ENCODE assay signal across 7 cellular contexts in genomic region chr17:2398188-2398587, GRCh38. TPM values are rescaled to one million over a fixed set of nuclear protein-coding genes. Genes with fewer than 3 reads are reported as not detected.
DNase-seq lines count a peak whose midpoint lies in the region; ATAC-seq lines count a peak whose summit lies in the region.

No MANE protein-coding gene starts in this region.

- no peaks in the 10 kb centered on the region for H3K9me3 Mint-ChIP-seq in stimulated activated naive B cell treated with anti-CD40 and anti-IgM and Interleukin-4, amounts not matched to agents 10 μg/mL and 1 μg/mL and 100 μg/mL, for 72 hours

- DNase-seq in islet precursor cell (peak; percentile 65), SW480 (ENCODE audit: low spot score) (no peak), NCI-H146 (lab: John Stamatoyannopoulos, UW) (no peak)
- DNase-seq in stimulated activated naive B cell treated with anti-CD40 and anti-IgM and Interleukin-4, amounts not matched to agents 10 μg/mL and 1 μg/mL and 100 μg/mL, for 72 hours = no peak

- H3K4me1 Mint-ChIP-seq in stimulated activated naive B cell treated with anti-CD40 and anti-IgM and Interleukin-4, amounts not matched to agents 10 μg/mL and 1 μg/mL and 100 μg/mL, for 72 hours = peaks cover 54 to 66% of the 10 kb centered on the region in 2 donors

- WGBS in adipose tissue, 3 donors = 77 to 82% (median 79%) methylated on average over 10 of the region's 10 CpGs

- ATAC-seq in stimulated activated naive B cell treated with anti-CD40 and anti-IgM and Interleukin-4, amounts not matched to agents 10 μg/mL and 1 μg/mL and 100 μg/mL, for 72 hours (replicated peaks) = no peak
- ATAC-seq in GM21576 (IDR thresholded peaks at IDR 0.05; ENCODE audit: unreplicated experiment) = no peak

- H3K4me3 Mint-ChIP-seq in stimulated activated naive B cell treated with anti-CD40 and anti-IgM and Interleukin-4, amounts not matched to agents 10 μg/mL and 1 μg/mL and 100 μg/mL, for 72 hours = peak overlapping the region; percentile 83 to 85

- no peaks in the 10 kb centered on the region for H3K27me3 ChIP-seq in HUES48 (ENCODE audit: control insufficient read depth, insufficient read depth, low read length)

- H3K9me3 ChIP-seq in HUES48 (ENCODE audit: control insufficient read depth, insufficient read depth, low read length) = no peaks in the 10 kb centered on the region

- peak overlapping the region; percentile 95 for H3K4me3 ChIP-seq in HUES48 (ENCODE audit: low read depth, low read length)

- H3K27ac ChIP-seq in HUES48 (ENCODE audit: low read depth, low read length) = peak overlapping the region; percentile 99
- H3K27ac ChIP-seq in adipose tissue (ENCODE audit: low read depth, low read length) = peak overlapping the region; percentile 98

- peaks cover 0 to 6% of the 10 kb centered on the region in 2 donors for H3K36me3 Mint-ChIP-seq in stimulated activated naive B cell treated with anti-CD40 and anti-IgM and Interleukin-4, amounts not matched to agents 10 μg/mL and 1 μg/mL and 100 μg/mL, for 72 hours

- peaks cover 45% of the 10 kb centered on the region for H3K4me1 ChIP-seq in HUES48 (ENCODE audit: control insufficient read depth, insufficient read depth, low read length)

- peak overlapping the region; percentile 99 for H3K27ac Mint-ChIP-seq in stimulated activated naive B cell treated with anti-CD40 and anti-IgM and Interleukin-4, amounts not matched to agents 10 μg/mL and 1 μg/mL and 100 μg/mL, for 72 hours

- peak overlapping the region; percentile 82 for H3K9ac ChIP-seq in HUES48 (ENCODE audit: low read depth, low read length)

- no peaks in the 10 kb centered on the region for H3K27me3 Mint-ChIP-seq in stimulated activated naive B cell treated with anti-CD40 and anti-IgM and Interleukin-4, amounts not matched to agents 10 μg/mL and 1 μg/mL and 100 μg/mL, for 72 hours

- H3K36me3 ChIP-seq in HUES48 (ENCODE audit: control insufficient read depth, insufficient read depth, low read length) = no peaks in the 10 kb centered on the region

RNA-seq across cellular contexts. Expression of gene MNT, which starts 2.7 kb away (rescaled TPM):
- 10 to 100 TPM in 2 of 3 donors, 1 to 10 TPM in 1; 4.9 to 23.7 (median 23.1) TPM for polyA plus RNA-seq in adipose tissue
